ENCODE assay signal across 21 cellular contexts in genomic region chr16:73354426-73354825, GRCh38.
DNase-seq lines count a peak whose midpoint lies in the region; ATAC-seq and TF ChIP-seq lines count a peak whose summit lies in the region.
"Had no signal": no experiment of that assay in that cellular context is flagged by ENCODE, and none has a peak within 500 bp of the region (broad histone marks: within the 10 kb centered on the region; RNA-seq: fewer than 3 reads in every experiment).

No MANE protein-coding gene starts in this region.

- H3K36me3 Mint-ChIP-seq in WTC11, result no peaks in the 10 kb centered on the region
- H3K36me3 Mint-ChIP-seq: CD4-positive, CD25-positive, alpha-beta regulatory T cell had no signal

- H3K27ac ChIP-seq in neuronal stem cell (replicated peaks; ENCODE audit: low read length), result peak overlapping the region; percentile 38
- H3K27ac ChIP-seq in esophagus squamous epithelium, result no peak overlapping the region
- H3K27ac ChIP-seq in heart left ventricle, result no peak overlapping the region
- H3K27ac ChIP-seq: BLaER1, HL-60, SJSA1 had no signal

- CTCF ChIA-PET in WTC11 (lab: Charles Lee), result interaction anchor here (0.5 kb wide), 1 partner anchor 127 kb away, joined by 3 read pairs; no protein-coding TSS in a partner anchor

- H3K4me1 ChIP-seq in neuronal stem cell (ENCODE audit: control insufficient read depth in 2 of 2, insufficient read depth in 1 of 2, low read depth in 1 of 2, low read length in 2 of 2) (peaks cover 12 to 26% of the 10 kb centered on the region in 2 donors), esophagus squamous epithelium (no peaks in the 10 kb centered on the region), heart left ventricle (no peaks in the 10 kb centered on the region)
- H3K4me1 ChIP-seq: BLaER1, SJSA1 had no signal

- TF ChIP-seq POLR2A in esophagus squamous epithelium (IDR thresholded peaks at IDR 0.05), result no peak
- TF ChIP-seq POLR2A in heart left ventricle (IDR thresholded peaks at IDR 0.05), result no peak

- H2BK12ac ChIP-seq in neuronal stem cell (ENCODE audit: low read length), result no peak overlapping the region

- H2BK5ac ChIP-seq in neuronal stem cell (ENCODE audit: low read length), result no peak overlapping the region

- H3K36me3 ChIP-seq in MG63, result no peaks in the 10 kb centered on the region
- no peaks in the 10 kb centered on the region for H3K36me3 ChIP-seq in neuronal stem cell (replicated peaks in 1 of 2; ENCODE audit: control insufficient read depth in 2 of 2, insufficient read depth in 2 of 2, low read length in 2 of 2)
- H3K36me3 ChIP-seq in esophagus squamous epithelium, result no peaks in the 10 kb centered on the region
- H3K36me3 ChIP-seq in heart left ventricle, result no peaks in the 10 kb centered on the region
- H3K36me3 ChIP-seq: BLaER1, SJSA1 had no signal

- no peak overlapping the region for H3K9ac ChIP-seq in neuronal stem cell (ENCODE audit: low read depth, low read length, poor library complexity)
- H3K9ac ChIP-seq: BLaER1 had no signal

- H3K18ac ChIP-seq in neuronal stem cell (ENCODE audit: low read length), result peak overlapping the region; percentile 32

- H3K79me1 ChIP-seq in neuronal stem cell (ENCODE audit: low read depth, low read length), result no peaks in the 10 kb centered on the region

- no peak overlapping the region for H4K8ac ChIP-seq in neuronal stem cell (ENCODE audit: low read depth, low read length)

- no peak overlapping the region for H4K91ac ChIP-seq in neuronal stem cell (ENCODE audit: low read depth, low read length, poor library complexity)

- H3K9me3 ChIP-seq in MG63, result no peaks in the 10 kb centered on the region
- H3K9me3 ChIP-seq in neuronal stem cell (replicated peaks in 1 of 2; ENCODE audit: control insufficient read depth in 2 of 2, insufficient read depth in 1 of 2, low read depth in 1 of 2, low read length in 2 of 2), result no peaks in the 10 kb centered on the region
- no peaks in the 10 kb centered on the region for H3K9me3 ChIP-seq in esophagus squamous epithelium
- no peaks in the 10 kb centered on the region for H3K9me3 ChIP-seq in heart left ventricle
- H3K9me3 ChIP-seq: BLaER1, SJSA1 had no signal

- H3K14ac ChIP-seq in neuronal stem cell (ENCODE audit: low read length), result no peak overlapping the region

- WGBS in neuronal stem cell (ENCODE audit: extremely low coverage in 2 of 2, insufficient read length in 2 of 2, insufficient replicate concordance in 1 of 2), 2 donors, result no CpG with 5 or more reads among the region's 11 CpGs
- WGBS in esophagus squamous epithelium, 2 donors, result 32 to 42% methylated on average over 8 to 9 of the region's 11 CpGs
- 54 to 63% (median 60%) methylated on average over 11 of the region's 11 CpGs for WGBS in heart left ventricle, 4 donors

- H2AK5ac ChIP-seq in neuronal stem cell (ENCODE audit: low read depth, low read length), result no peak overlapping the region

- no peak overlapping the region for H3K4me3 ChIP-seq in MG63
- no peak overlapping the region for H3K4me3 ChIP-seq in neuronal stem cell (ENCODE audit: low read length in 2 of 2)
- H3K4me3 ChIP-seq in esophagus squamous epithelium, result no peak overlapping the region
- no peak overlapping the region for H3K4me3 ChIP-seq in heart left ventricle
- H3K4me3 ChIP-seq: BLaER1, SJSA1 had no signal

- TF ChIP-seq CTCF in WTC11 (IDR thresholded peaks at IDR 0.05), result no peak
- no peak for TF ChIP-seq CTCF in esophagus squamous epithelium (IDR thresholded peaks at IDR 0.05)
- TF ChIP-seq CTCF in heart left ventricle (IDR thresholded peaks at IDR 0.05), result no peak

- H3K4ac ChIP-seq in neuronal stem cell (ENCODE audit: low read length), result no peak overlapping the region

- H2AFZ ChIP-seq in neuronal stem cell (ENCODE audit: low read length), result peak overlapping the region; percentile 59

- H3K27ac Mint-ChIP-seq in WTC11, result no peak overlapping the region
- H3K27ac Mint-ChIP-seq: CD4-positive, CD25-positive, alpha-beta regulatory T cell had no signal

- H3K4me3 Mint-ChIP-seq in WTC11, result no peak overlapping the region
- H3K4me3 Mint-ChIP-seq: CD4-positive, CD25-positive, alpha-beta regulatory T cell had no signal

- no peak overlapping the region for H3K23ac ChIP-seq in neuronal stem cell (ENCODE audit: low read depth, low read length, poor library complexity)

- intact Hi-C loops in esophagus squamous epithelium (cut with DNase I), result no loop called here
- intact Hi-C loops in heart left ventricle (cut with DNase I), result no loop called here

- H3K4me1 Mint-ChIP-seq in WTC11, result peaks cover 42% of the 10 kb centered on the region
- H3K4me1 Mint-ChIP-seq: CD4-positive, CD25-positive, alpha-beta regulatory T cell had no signal

- peaks cover 13% of the 10 kb centered on the region for H3K27me3 Mint-ChIP-seq in WTC11 (ENCODE audit: low read depth)
- H3K27me3 Mint-ChIP-seq: CD4-positive, CD25-positive, alpha-beta regulatory T cell had no signal

- H3K9me3 Mint-ChIP-seq in WTC11, result no peaks in the 10 kb centered on the region

- H2BK120ac ChIP-seq in neuronal stem cell (ENCODE audit: low read depth, low read length), result no peak overlapping the region

- H2BK15ac ChIP-seq in neuronal stem cell (ENCODE audit: low read length), result no peak overlapping the region

- peak; percentile 9 for DNase-seq in ELF-1 (ENCODE audit: low read depth, low spot score)
- peak; percentile 28 for DNase-seq in MG63
- no peak for DNase-seq in WTC11 (ENCODE audit: low spot score)
- DNase-seq in neuronal stem cell (ENCODE audit: low spot score), result no peak
- DNase-seq in esophagus squamous epithelium (lab: John Stamatoyannopoulos, UW), result no peak
- no peak for DNase-seq in heart left ventricle
- DNase-seq: CD4-positive, CD25-positive, alpha-beta regulatory T cell; NCI-H1105; NCI-H1436 treated with DMSO at 0.1 percent for 48 hours; NCI-H187 treated with DMSO at 0.1 percent for 48 hours; NCI-H2107; NCI-H446 treated with DMSO at 0.1 percent for 48 hours; NCI-H526; NK-92 treated with Interleukin-12 subunit alpha and Interleukin-12 subunit beta, amount 100 ng/mL, for 24 hours; Right ventricle myocardium superior; RPMI8226 had no signal

- no peaks in the 10 kb centered on the region for H3K27me3 ChIP-seq in MG63
- H3K27me3 ChIP-seq in neuronal stem cell (ENCODE audit: control insufficient read depth in 3 of 3, insufficient read depth in 3 of 3, low read depth in 1 of 3, low read length in 3 of 3), result no peaks in the 10 kb centered on the region
- H3K27me3 ChIP-seq in esophagus squamous epithelium, result no peaks in the 10 kb centered on the region
- peaks cover 0 to 7% (median 0%) of the 10 kb centered on the region in 9 donors for H3K27me3 ChIP-seq in heart left ventricle
- H3K27me3 ChIP-seq: BLaER1, SJSA1 had no signal

- ATAC-seq in WTC11 (peak; percentile 11; the same call in 1 of the 2 replicates), HG02852 (IDR thresholded peaks at IDR 0.05; ENCODE audit: unreplicated experiment) (no peak), heart left ventricle (no peak)
- ATAC-seq: HCT116 had no signal

- POLR2A ChIA-PET in WTC11 (lab: Charles Lee), result no interaction called here

- H3K4me2 ChIP-seq in neuronal stem cell (ENCODE audit: insufficient read depth, low read length, poor library complexity, severe bottlenecking), result no peak overlapping the region
- H3K4me2 ChIP-seq: BLaER1 had no signal

TF ChIP-seq in WTC11, 78 proteins besides CTCF, POLR2A, EP300 and RAD21 (continues in another document):
- TF ChIP-seq PRDM15 (CRISPR knock-in tag; IDR thresholded peaks at IDR 0.05) (no peak), TP53 (CRISPR knock-in tag; IDR thresholded peaks at IDR 0.05) (no peak), ZBTB43 (CRISPR knock-in tag; IDR thresholded peaks at IDR 0.05) (no peak)

Comparison
In these comparisons a context has a peak if more than half of its experiments do, and no peak if none do; other contexts are left out.
1. DNase-seq: peak in ELF-1 (single experiment) and MG63 (single experiment); none in WTC11 (single experiment), neuronal stem cell (single experiment), esophagus squamous epithelium (single experiment) and heart left ventricle (0 of 5).